In genomic region chr7:25926009-25926408, GRCh38 we compare ENCODE assay signal across 1 cellular context.
TF ChIP-seq lines count a peak whose summit lies in the region.

No MANE protein-coding gene starts in this region.

TF ChIP-seq in HCT116, 20 proteins besides CTCF, POLR2A, EP300 and RAD21 (continued from another document):
- peak; percentile 13; the same call in 1 of the 2 replicates for TF ChIP-seq CBX3 (IDR thresholded peaks at IDR 0.05; ENCODE audit: low read depth)
- no peak for TF ChIP-seq POLR2AphosphoS5 (IDR thresholded peaks at IDR 0.05; ENCODE audit: low read depth, low read length)
- TF ChIP-seq, protein P1, sequence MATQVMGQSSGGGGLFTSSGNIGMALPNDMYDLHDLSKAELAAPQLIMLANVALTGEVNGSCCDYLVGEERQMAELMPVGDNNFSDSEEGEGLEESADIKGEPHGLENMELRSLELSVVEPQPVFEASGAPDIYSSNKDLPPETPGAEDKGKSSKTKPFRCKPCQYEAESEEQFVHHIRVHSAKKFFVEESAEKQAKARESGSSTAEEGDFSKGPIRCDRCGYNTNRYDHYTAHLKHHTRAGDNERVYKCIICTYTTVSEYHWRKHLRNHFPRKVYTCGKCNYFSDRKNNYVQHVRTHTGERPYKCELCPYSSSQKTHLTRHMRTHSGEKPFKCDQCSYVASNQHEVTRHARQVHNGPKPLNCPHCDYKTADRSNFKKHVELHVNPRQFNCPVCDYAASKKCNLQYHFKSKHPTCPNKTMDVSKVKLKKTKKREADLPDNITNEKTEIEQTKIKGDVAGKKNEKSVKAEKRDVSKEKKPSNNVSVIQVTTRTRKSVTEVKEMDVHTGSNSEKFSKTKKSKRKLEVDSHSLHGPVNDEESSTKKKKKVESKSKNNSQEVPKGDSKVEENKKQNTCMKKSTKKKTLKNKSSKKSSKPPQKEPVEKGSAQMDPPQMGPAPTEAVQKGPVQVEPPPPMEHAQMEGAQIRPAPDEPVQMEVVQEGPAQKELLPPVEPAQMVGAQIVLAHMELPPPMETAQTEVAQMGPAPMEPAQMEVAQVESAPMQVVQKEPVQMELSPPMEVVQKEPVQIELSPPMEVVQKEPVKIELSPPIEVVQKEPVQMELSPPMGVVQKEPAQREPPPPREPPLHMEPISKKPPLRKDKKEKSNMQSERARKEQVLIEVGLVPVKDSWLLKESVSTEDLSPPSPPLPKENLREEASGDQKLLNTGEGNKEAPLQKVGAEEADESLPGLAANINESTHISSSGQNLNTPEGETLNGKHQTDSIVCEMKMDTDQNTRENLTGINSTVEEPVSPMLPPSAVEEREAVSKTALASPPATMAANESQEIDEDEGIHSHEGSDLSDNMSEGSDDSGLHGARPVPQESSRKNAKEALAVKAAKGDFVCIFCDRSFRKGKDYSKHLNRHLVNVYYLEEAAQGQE (IDR thresholded peaks at IDR 0.05; ENCODE audit: low read depth), result no peak
TF ChIP-seq in HCT116: peak in this region for 4.
